Comparison of ENCODE assay signal across 9 cellular contexts in the genomic region with DNA sequence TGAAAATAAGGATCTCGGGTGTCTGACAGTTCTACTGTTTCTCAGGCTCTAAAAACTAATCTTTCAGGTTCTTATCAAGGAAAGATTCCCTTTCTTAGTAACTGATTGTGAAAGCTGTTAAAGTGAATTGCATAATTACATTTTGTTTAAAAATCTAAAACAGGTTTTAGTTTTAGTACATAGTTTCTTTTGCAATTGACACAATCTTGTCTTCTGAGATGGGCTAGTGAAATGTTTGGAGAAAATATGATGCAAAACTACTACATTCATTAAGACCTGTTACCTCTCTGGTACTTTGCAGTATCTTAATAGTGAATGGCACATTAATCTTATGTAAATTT.
DNase-seq lines count a peak whose midpoint lies in the region; ATAC-seq and TF ChIP-seq lines count a peak whose summit lies in the region.
"Had no signal": no experiment of that assay in that cellular context is flagged by ENCODE, and none has a peak within 500 bp of the region (broad histone marks: within the 10 kb centered on the region; RNA-seq: fewer than 3 reads in every experiment).

No MANE protein-coding gene starts in this region.

- H3K9me3 ChIP-seq in BE2C (no peaks in the 10 kb centered on the region), PC-3 (ENCODE audit: low read length) (no peaks in the 10 kb centered on the region)

- POLR2A ChIA-PET in PC-3 (lab: Charles Lee; ENCODE audit: unreplicated experiment) = no interaction called here

- H3K79me2 ChIP-seq in PC-3 (ENCODE audit: low read length) = no peaks in the 10 kb centered on the region

- H3K36me3 ChIP-seq in BE2C (no peaks in the 10 kb centered on the region), PC-3 (ENCODE audit: low read depth, low read length) (no peaks in the 10 kb centered on the region)

- DNase-seq in BE2C (no peak), PC-3 (no peak), hepatic stellate cell (ENCODE audit: low spot score) (no peak), globus pallidus (ENCODE audit: low spot score) (no peak), HuH-7 (ENCODE audit: low spot score) (no peak), NCI-H345 treated with DMSO at 0.1 percent for 48 hours (lab: John Stamatoyannopoulos, UW; ENCODE audit: unreplicated experiment) (no peak)
- DNase-seq: stimulated activated naive CD4-positive, alpha-beta T cell treated with Interleukin-2 at 50 U/mL for 16 hours had no signal

- ATAC-seq in GM19455 (IDR thresholded peaks at IDR 0.05; ENCODE audit: unreplicated experiment) (peak; percentile 20), PC-3 (no peak)

- no peak overlapping the region; the same call in 1 of the 2 replicates for H3K9ac ChIP-seq in PC-3 (ENCODE audit: low read length)

- no TSS peak for BruUV-seq in PC-3 (replicated peaks; lab: Mats Ljungman, UMichigan)

- peak overlapping the region; percentile 45; the same call in 1 of the 2 replicates for H2AFZ ChIP-seq in PC-3 (ENCODE audit: low read length)

- H3K9me2 ChIP-seq in PC-3 (replicated peaks; ENCODE audit: low read length) = no peaks in the 10 kb centered on the region

- CTCF ChIA-PET in PC-3 (lab: Charles Lee) = no interaction called here

- H3F3A ChIP-seq in PC-3 (ENCODE audit: low read length, unreplicated experiment) = no peaks in the 10 kb centered on the region

- H3K27me3 ChIP-seq in BE2C = no peaks in the 10 kb centered on the region
- no peaks in the 10 kb centered on the region for H3K27me3 ChIP-seq in PC-3 (ENCODE audit: low read length)

- intact Hi-C loops in PC-3 (cut with micrococcal nuclease) = loop anchor here (5.0 to 10.0 kb wide), 3 partner anchors 349 to 1121 kb away; no protein-coding TSS in a partner anchor

- H3K4me2 ChIP-seq in PC-3 (ENCODE audit: low read length) = peak overlapping the region; percentile 72

- no peaks in the 10 kb centered on the region for H4K20me1 ChIP-seq in PC-3 (ENCODE audit: low read length)

- peak overlapping the region; percentile 89 for H3K4me3 ChIP-seq in BE2C (ENCODE audit: low read depth, low read length)
- H3K4me3 ChIP-seq in PC-3 (ENCODE audit: low read length) = peak overlapping the region; percentile 53; the same call in 1 of the 2 replicates
- peak overlapping the region; percentile 21 for H3K4me3 ChIP-seq in iPS-11a (ENCODE audit: low read depth, low read length)

- no peak overlapping the region for H3K27ac ChIP-seq in PC-3 (ENCODE audit: low read length)

- no peak for TF ChIP-seq CTCF in BE2C (IDR thresholded peaks at IDR 0.05; ENCODE audit: low read depth, low read length)
- TF ChIP-seq CTCF in PC-3 (conservative IDR thresholded peaks at IDR 0.05; ENCODE audit: low read depth, low read length) = no peak

- peaks cover 8% of the 10 kb centered on the region for H3K4me1 ChIP-seq in BE2C
- no peaks in the 10 kb centered on the region for H3K4me1 ChIP-seq in PC-3 (ENCODE audit: insufficient read depth, low read length)

Comparison
In these comparisons a context has a peak if more than half of its experiments do, and no peak if none do; other contexts are left out.
1. H3K4me3 ChIP-seq: peak in every context shown above with its lines; median percentile 89 in BE2C; 53 in PC-3; 21 in iPS-11a.